13 cellular contexts compared by ENCODE assay signal in the genomic region with DNA sequence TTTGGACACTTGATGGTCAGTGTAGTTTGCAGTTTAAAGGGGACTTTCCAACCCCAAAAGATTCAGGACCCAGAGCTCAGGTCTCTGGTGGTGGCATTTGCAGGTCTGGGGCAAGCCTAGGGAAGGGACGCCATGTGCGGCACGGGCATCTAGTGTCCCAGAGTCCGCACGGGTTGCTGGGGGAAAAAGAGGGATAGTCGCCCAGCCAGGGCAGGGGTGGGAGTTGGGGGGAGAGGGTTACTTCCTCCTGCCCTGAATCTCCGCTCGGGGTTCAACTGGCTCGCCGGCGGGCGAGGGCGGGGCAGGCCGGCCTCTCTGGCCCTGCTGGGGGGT. TPM values are rescaled to one million over a fixed set of nuclear protein-coding genes. Genes with fewer than 3 reads are reported as not detected.
DNase-seq lines count a peak whose midpoint lies in the region; ATAC-seq, FAIRE-seq and TF ChIP-seq lines count a peak whose summit lies in the region.
"Had no signal": no experiment of that assay in that cellular context is flagged by ENCODE, and none has a peak within 500 bp of the region (broad histone marks: within the 10 kb centered on the region; RNA-seq: fewer than 3 reads in every experiment).

No MANE protein-coding gene starts in this region.

- WGBS in pancreas, 2 donors: 25 to 43% methylated on average over 4 to 14 of the region's 14 CpGs

- H3K9ac ChIP-seq in kidney (ENCODE audit: low read length in 2 of 2): no peak overlapping the region

- intact Hi-C loops in CD4-positive, alpha-beta T cell (cut with DNase I, micrococcal nuclease): no loop called here
- intact Hi-C loops in pancreas (cut with DNase I): no loop called here
- intact Hi-C loops in kidney (cut with DNase I): no loop called here

- POLR2A ChIA-PET in CD4-positive, alpha-beta T cell (lab: Charles Lee): no interaction called here

- peaks cover 0 to 4% (median 0%) of the 10 kb centered on the region in 3 donors for H3K4me1 ChIP-seq in pancreas
- H3K4me1 ChIP-seq in kidney (ENCODE audit: control insufficient read depth in 1 of 2, insufficient read depth in 1 of 2, low read depth in 1 of 2, low read length in 2 of 2): peaks cover 0 to 6% of the 10 kb centered on the region in 2 donors

- H3K36me3 ChIP-seq in pancreas (no peaks in the 10 kb centered on the region), kidney (ENCODE audit: control insufficient read depth in 1 of 2, insufficient read depth in 2 of 2, low read length in 2 of 2) (no peaks in the 10 kb centered on the region)
- H3K36me3 ChIP-seq: gastroesophageal sphincter, ovary had no signal

- H3K27ac ChIP-seq in CD4-positive, alpha-beta T cell (ENCODE audit: low read depth, low read length): no peak overlapping the region
- H3K27ac ChIP-seq in pancreas (no peak overlapping the region), kidney (ENCODE audit: low read depth in 2 of 2, low read length in 2 of 2) (no peak overlapping the region)
- H3K27ac ChIP-seq: gastroesophageal sphincter, ovary had no signal

- no peak for TF ChIP-seq CTCF in CD4-positive, alpha-beta T cell (IDR thresholded peaks at IDR 0.05)
- TF ChIP-seq CTCF in glutamatergic neuron (IDR thresholded peaks at IDR 0.05; ENCODE audit: partially characterized antibody, unreplicated experiment): no peak
- no peak for TF ChIP-seq CTCF in pancreas (IDR thresholded peaks at IDR 0.05)
- no peak for TF ChIP-seq CTCF in kidney (IDR thresholded peaks at IDR 0.05; ENCODE audit: borderline replicate concordance, extremely low read depth, insufficient read depth)

- no peak overlapping the region for H3K27ac Mint-ChIP-seq in CD4-positive, alpha-beta T cell
- H3K27ac Mint-ChIP-seq in IgD-negative memory B cell (no peak overlapping the region), glutamatergic neuron (ENCODE audit: unreplicated experiment) (no peak overlapping the region)

- H3K4me3 ChIP-seq in pancreas (peak overlapping the region; percentile 23 to 56 (median 34)), kidney (ENCODE audit: low read length in 2 of 2) (no peak overlapping the region)
- H3K4me3 ChIP-seq: K562, ovary had no signal

- no peaks in the 10 kb centered on the region for H3K36me3 Mint-ChIP-seq in CD4-positive, alpha-beta T cell (ENCODE audit: low read depth)
- no peaks in the 10 kb centered on the region for H3K36me3 Mint-ChIP-seq in IgD-negative memory B cell
- no peaks in the 10 kb centered on the region for H3K36me3 Mint-ChIP-seq in glutamatergic neuron (ENCODE audit: unreplicated experiment)

- peaks cover 11% of the 10 kb centered on the region for H3K4me1 Mint-ChIP-seq in CD4-positive, alpha-beta T cell (ENCODE audit: low read depth)
- peaks cover 0 to 5% (median 5%) of the 10 kb centered on the region in 3 donors for H3K4me1 Mint-ChIP-seq in IgD-negative memory B cell
- H3K4me1 Mint-ChIP-seq in glutamatergic neuron (ENCODE audit: low read depth, unreplicated experiment): peaks cover 14% of the 10 kb centered on the region

- ATAC-seq in CD4-positive, alpha-beta T cell (ENCODE audit: poor library complexity): no peak
- ATAC-seq in pancreas (peak in 1 of 4 donors; percentile 34), GM19452 (IDR thresholded peaks at IDR 0.05; ENCODE audit: unreplicated experiment) (no peak), HG02588 (IDR thresholded peaks at IDR 0.05; ENCODE audit: unreplicated experiment) (no peak)
- ATAC-seq: gastroesophageal sphincter, K562 had no signal

- H3K4me3 Mint-ChIP-seq in CD4-positive, alpha-beta T cell: peak overlapping the region; percentile 54
- H3K4me3 Mint-ChIP-seq in IgD-negative memory B cell (peak overlapping the region in 3 of 4 donors; percentile 66 to 77 (median 67)), glutamatergic neuron (ENCODE audit: unreplicated experiment) (peak overlapping the region; percentile 77)

- H3K9me3 ChIP-seq in CD4-positive, alpha-beta T cell (ENCODE audit: control insufficient read depth, low read length): no peaks in the 10 kb centered on the region
- H3K9me3 ChIP-seq in pancreas (no peaks in the 10 kb centered on the region), kidney (ENCODE audit: control insufficient read depth in 1 of 2, low read length in 2 of 2) (no peaks in the 10 kb centered on the region)
- H3K9me3 ChIP-seq: gastroesophageal sphincter, ovary had no signal

- FAIRE-seq in pancreas (lab: Jason Lieb, UNC) (no peak), kidney (lab: Jason Lieb, UNC) (no peak)
- FAIRE-seq: K562 had no signal

- H3K27me3 Mint-ChIP-seq in CD4-positive, alpha-beta T cell: peaks cover 67% of the 10 kb centered on the region
- H3K27me3 Mint-ChIP-seq in IgD-negative memory B cell: peaks cover 33% of the 10 kb centered on the region
- H3K27me3 Mint-ChIP-seq in glutamatergic neuron (ENCODE audit: unreplicated experiment): peaks cover 18% of the 10 kb centered on the region

- CTCF ChIA-PET in CD4-positive, alpha-beta T cell (lab: Charles Lee): no interaction called here

- DNase-seq in CD4-positive, alpha-beta T cell: no peak
- DNase-seq in glutamatergic neuron (no peak), pancreas (no peak), HK-2 (ENCODE audit: unreplicated experiment) (no peak), kidney (no peak)
- DNase-seq: NCI-H526 treated with DMSO at 0.1 percent for 48 hours had no signal

- peaks cover 40% of the 10 kb centered on the region for H3K27me3 ChIP-seq in CD4-positive, alpha-beta T cell (ENCODE audit: control insufficient read depth, insufficient read depth, low read length)
- H3K27me3 ChIP-seq in pancreas: peaks cover 0 to 3% (median 0%) of the 10 kb centered on the region in 4 donors
- H3K27me3 ChIP-seq: ovary had no signal

- no peaks in the 10 kb centered on the region for H3K9me3 Mint-ChIP-seq in CD4-positive, alpha-beta T cell
- H3K9me3 Mint-ChIP-seq in IgD-negative memory B cell: no peaks in the 10 kb centered on the region
- peaks cover 4% of the 10 kb centered on the region for H3K9me3 Mint-ChIP-seq in glutamatergic neuron (ENCODE audit: unreplicated experiment)

RNA-seq across cellular contexts. Expression of gene CA7, which starts 0.2 kb away (rescaled TPM):
- total RNA-seq in CD4-positive, alpha-beta T cell: not detected
- not detected for polyA plus RNA-seq in IgD-negative memory B cell
- 0.64 TPM for total RNA-seq in glutamatergic neuron (ENCODE audit: unreplicated experiment)
- total RNA-seq in pancreas: not detected
- not detected for polyA plus RNA-seq in pancreas
- not detected for total RNA-seq in kidney
- not detected for polyA plus RNA-seq in kidney (ENCODE audit: insufficient read depth, low read depth, low replicate concordance)
- total RNA-seq: Daoy, gastroesophageal sphincter, K562, ovary had no signal
- polyA plus RNA-seq: ovary had no signal

RNA-seq across cellular contexts. Expression of gene NAE1, which starts 13.2 kb away (rescaled TPM):
- 10 to 100 TPM; 89.1 to 91.2 TPM for total RNA-seq in CD4-positive, alpha-beta T cell
- polyA plus RNA-seq in IgD-negative memory B cell: 55.5 TPM
- total RNA-seq in glutamatergic neuron (ENCODE audit: unreplicated experiment): 125 TPM
- 10 to 100 TPM; 19.3 to 26.7 (median 21.2) TPM for total RNA-seq in pancreas
- polyA plus RNA-seq in pancreas: 10 to 100 TPM; 20.4 to 29.8 TPM
- 45.6 TPM for total RNA-seq in kidney
- 37.5 TPM for polyA plus RNA-seq in kidney (ENCODE audit: insufficient read depth, low read depth, low replicate concordance)

RNA-seq across cellular contexts. Expression of gene PDP2, which starts 36.3 kb away (rescaled TPM):
- 1 to 10 TPM; 3.3 to 5.9 TPM for total RNA-seq in CD4-positive, alpha-beta T cell
- polyA plus RNA-seq in IgD-negative memory B cell (0.78 TPM), pancreas (1 to 10 TPM; 1.6 TPM), kidney (ENCODE audit: insufficient read depth, low read depth, low replicate concordance) (5.1 TPM)
- total RNA-seq in glutamatergic neuron (ENCODE audit: unreplicated experiment) (18.3 TPM), pancreas (1 to 10 TPM; 6.1 to 8.5 (median 7.7) TPM), kidney (9.2 TPM)

RNA-seq across cellular contexts. Expression of gene TERB1, which starts 42.6 kb away (rescaled TPM):
- under 1 TPM; 0.11 to 0.22 TPM for total RNA-seq in CD4-positive, alpha-beta T cell
- polyA plus RNA-seq in IgD-negative memory B cell (not detected), pancreas (not detected), kidney (ENCODE audit: insufficient read depth, low read depth, low replicate concordance) (not detected)
- total RNA-seq in glutamatergic neuron (ENCODE audit: unreplicated experiment) (0.39 TPM), pancreas (not detected), kidney (0.19 TPM)
- total RNA-seq: K562 had no signal
- polyA plus RNA-seq: K562 had no signal

Comparison
In these comparisons a context has a peak if more than half of its experiments do, and no peak if none do; other contexts are left out.
1. H3K4me3 ChIP-seq: peak in pancreas (4 of 4); none in kidney (0 of 2).
2. Peak in every context shown above with its lines, with median percentiles within 50 percentile points of each other: H3K4me3 Mint-ChIP-seq.